ENCODE assay signal across 13 cellular contexts in genomic region chr2:148540022-148540421, GRCh38.
DNase-seq lines count a peak whose midpoint lies in the region; ATAC-seq, FAIRE-seq and TF ChIP-seq lines count a peak whose summit lies in the region.
"Had no signal": no experiment of that assay in that cellular context is flagged by ENCODE, and none has a peak within 500 bp of the region (broad histone marks: within the 10 kb centered on the region; RNA-seq: fewer than 3 reads in every experiment).

No MANE protein-coding gene starts in this region.

- H3K27ac Mint-ChIP-seq in T-cell (peak overlapping the region; percentile 66 to 93), glutamatergic neuron (ENCODE audit: unreplicated experiment) (no peak overlapping the region)
- H3K27ac Mint-ChIP-seq: H9 had no signal

- in situ Hi-C loops in HepG2 (cut with HindIII; ENCODE audit: extremely low pct_ligation_motif_present, low pct_unique_long_range_greater_than_20kb): no loop called here

- H3K4me1 Mint-ChIP-seq in T-cell (peaks cover 49 to 52% (median 50%) of the 10 kb centered on the region in 3 donors), glutamatergic neuron (ENCODE audit: low read depth, unreplicated experiment) (peaks cover 20% of the 10 kb centered on the region)

- TF ChIP-seq RAD21 in HepG2 (CRISPR knock-in tag; IDR thresholded peaks at IDR 0.05): no peak

- no peak for TF ChIP-seq POLR2A in HepG2 (IDR thresholded peaks at IDR 0.05; ENCODE audit: insufficient read depth in 1 of 2, low read depth in 2 of 2, low read length in 2 of 2)

- H3K4me3 Mint-ChIP-seq in T-cell (peak overlapping the region; percentile 7 to 76 (median 57)), glutamatergic neuron (ENCODE audit: unreplicated experiment) (no peak overlapping the region)
- H3K4me3 Mint-ChIP-seq: H9 had no signal

- intact Hi-C loops in HepG2 (cut with micrococcal nuclease; ENCODE audit: unreplicated experiment): no loop called here

- no peak overlapping the region for H3K4me3 ChIP-seq in HepG2 (replicated peaks in 1 of 3; ENCODE audit: insufficient read depth in 1 of 3, low read depth in 2 of 3, low read length in 3 of 3)
- H3K4me3 ChIP-seq: esophagus muscularis mucosa had no signal

- no peaks in the 10 kb centered on the region for H3K4me1 ChIP-seq in HepG2 (ENCODE audit: insufficient read depth, low read length)
- H3K4me1 ChIP-seq: esophagus muscularis mucosa had no signal

- no peak overlapping the region for H3K4me2 ChIP-seq in HepG2 (ENCODE audit: low read depth, low read length)

- POLR2A ChIA-PET in T-cell (lab: Charles Lee) (interaction anchor here in 1 of 2 donors (0.6 to 1.8 kb wide), 2 partner anchors 15 to 207 kb away, joined by 3 to 4 read pairs; no protein-coding TSS in a partner anchor), HepG2 (lab: Yijun Ruan, JAX) (no interaction called here)

- whole genome bisulfite sequencing in HepG2 (ENCODE audit: low lambda C conversion rate): 50% methylated on average over 6 of the region's 8 CpGs

- H3K27ac ChIP-seq in HepG2 (ENCODE audit: extremely low read length, insufficient read depth, low read length): no peak overlapping the region
- H3K27ac ChIP-seq: esophagus muscularis mucosa had no signal

- H3K9ac ChIP-seq in HepG2 (ENCODE audit: insufficient read depth, low read depth, low read length): no peak overlapping the region

- H4K20me1 ChIP-seq in HepG2 (ENCODE audit: insufficient read depth, low read length): no peaks in the 10 kb centered on the region

- H3K36me3 ChIP-seq in HepG2 (replicated peaks in 1 of 2; ENCODE audit: control insufficient read depth in 1 of 2, insufficient read depth in 2 of 2, low read length in 2 of 2): no peaks in the 10 kb centered on the region
- H3K36me3 ChIP-seq: esophagus muscularis mucosa had no signal

- ATAC-seq in GM21619 (IDR thresholded peaks at IDR 0.05; ENCODE audit: unreplicated experiment) (peak; percentile 57), T-cell (replicated peaks in 1 of 4) (peak; percentile 69 to 90 (median 84)), HepG2 (peak; percentile 29)

- TF ChIP-seq CTCF in HepG2 (CRISPR knock-in tag; IDR thresholded peaks at IDR 0.05) (no peak), glutamatergic neuron (IDR thresholded peaks at IDR 0.05; ENCODE audit: partially characterized antibody, unreplicated experiment) (no peak)

- no peaks in the 10 kb centered on the region for H3K79me2 ChIP-seq in HepG2 (ENCODE audit: insufficient read depth, low read length)

- TF ChIP-seq EP300 in HepG2 (IDR thresholded peaks at IDR 0.05; ENCODE audit: low read depth in 2 of 2, low read length in 2 of 2) (no peak), HepG2 (CRISPR knock-in tag; IDR thresholded peaks at IDR 0.05; ENCODE audit: borderline replicate concordance) (no peak)

- BruUV-seq in HepG2 (replicated peaks; lab: Mats Ljungman, UMichigan): no TSS peak

- DNase-seq in activated CD4-positive, alpha-beta T cell treated with anti-CD3 and anti-CD28 coated beads for 48 hours: peak; percentile 49
- no peak for DNase-seq in activated CD4-positive, alpha-beta T cell treated with anti-CD3 and anti-CD28 coated beads for 1 hour
- DNase-seq in T-cell (peak in 4 of 34 experiments; percentile 11 to 44 (median 22)), HepG2 (ENCODE audit: low spot score) (no peak), urothelium cell line (ENCODE audit: low spot score) (no peak), NCI-H2196 (lab: John Stamatoyannopoulos, UW; ENCODE audit: unreplicated experiment) (no peak), glutamatergic neuron (no peak)
- DNase-seq: DMS153, H9, NCI-H1092 had no signal

- H3K36me3 Mint-ChIP-seq in T-cell: no peaks in the 10 kb centered on the region
- peaks cover 7% of the 10 kb centered on the region for H3K36me3 Mint-ChIP-seq in glutamatergic neuron (ENCODE audit: unreplicated experiment)

- H2AFZ ChIP-seq in HepG2 (ENCODE audit: low read length): no peak overlapping the region

- CTCF ChIA-PET in T-cell (lab: Charles Lee) (interaction anchor here in 1 of 2 donors (1.0 to 1.1 kb wide), 3 partner anchors 9 to 548 kb away, joined by 3 read pairs; no protein-coding TSS in a partner anchor), HepG2 (lab: Yijun Ruan, JAX; ENCODE audit: low intra/inter-chr PET ratio, low total read pairs) (no interaction called here)

- peaks cover 1 to 76% of the 10 kb centered on the region in 2 experiments; a peak in 4 of 5 replicates for H3K27me3 ChIP-seq in HepG2 (ENCODE audit: control insufficient read depth in 1 of 2, insufficient read depth in 2 of 2, low read length in 2 of 2)

- H3K9me3 Mint-ChIP-seq in T-cell (no peaks in the 10 kb centered on the region), glutamatergic neuron (ENCODE audit: unreplicated experiment) (peaks cover 10% of the 10 kb centered on the region)
- H3K9me3 Mint-ChIP-seq: H9 had no signal

- no peaks in the 10 kb centered on the region for H3K9me3 ChIP-seq in HepG2 (ENCODE audit: low read length)
- H3K9me3 ChIP-seq: esophagus muscularis mucosa had no signal

- FAIRE-seq in HepG2 (lab: Jason Lieb, UNC) (no peak), urothelium cell line (lab: Jason Lieb, UNC) (no peak)
- FAIRE-seq: A204.1 had no signal

- H3K27me3 Mint-ChIP-seq in T-cell (no peaks in the 10 kb centered on the region), glutamatergic neuron (ENCODE audit: unreplicated experiment) (peaks cover 12% of the 10 kb centered on the region)

TF ChIP-seq in HepG2, 621 proteins besides CTCF, POLR2A, EP300 and RAD21 (continues in another document):
- TF ChIP-seq ZBED4 (CRISPR knock-in tag; IDR thresholded peaks at IDR 0.05; ENCODE audit: borderline replicate concordance) (no peak), NCOR1 (IDR thresholded peaks at IDR 0.05; ENCODE audit: borderline replicate concordance, low read length) (no peak), MIER3 (CRISPR knock-in tag; IDR thresholded peaks at IDR 0.05; ENCODE audit: borderline replicate concordance) (no peak), MTA1 (CRISPR knock-in tag; IDR thresholded peaks at IDR 0.05; ENCODE audit: borderline replicate concordance) (no peak), ATAD3A (CRISPR knock-in tag; IDR thresholded peaks at IDR 0.05) (no peak), TCF7 (IDR thresholded peaks at IDR 0.05; ENCODE audit: low read depth) (no peak)
- TF ChIP-seq, protein P1, sequence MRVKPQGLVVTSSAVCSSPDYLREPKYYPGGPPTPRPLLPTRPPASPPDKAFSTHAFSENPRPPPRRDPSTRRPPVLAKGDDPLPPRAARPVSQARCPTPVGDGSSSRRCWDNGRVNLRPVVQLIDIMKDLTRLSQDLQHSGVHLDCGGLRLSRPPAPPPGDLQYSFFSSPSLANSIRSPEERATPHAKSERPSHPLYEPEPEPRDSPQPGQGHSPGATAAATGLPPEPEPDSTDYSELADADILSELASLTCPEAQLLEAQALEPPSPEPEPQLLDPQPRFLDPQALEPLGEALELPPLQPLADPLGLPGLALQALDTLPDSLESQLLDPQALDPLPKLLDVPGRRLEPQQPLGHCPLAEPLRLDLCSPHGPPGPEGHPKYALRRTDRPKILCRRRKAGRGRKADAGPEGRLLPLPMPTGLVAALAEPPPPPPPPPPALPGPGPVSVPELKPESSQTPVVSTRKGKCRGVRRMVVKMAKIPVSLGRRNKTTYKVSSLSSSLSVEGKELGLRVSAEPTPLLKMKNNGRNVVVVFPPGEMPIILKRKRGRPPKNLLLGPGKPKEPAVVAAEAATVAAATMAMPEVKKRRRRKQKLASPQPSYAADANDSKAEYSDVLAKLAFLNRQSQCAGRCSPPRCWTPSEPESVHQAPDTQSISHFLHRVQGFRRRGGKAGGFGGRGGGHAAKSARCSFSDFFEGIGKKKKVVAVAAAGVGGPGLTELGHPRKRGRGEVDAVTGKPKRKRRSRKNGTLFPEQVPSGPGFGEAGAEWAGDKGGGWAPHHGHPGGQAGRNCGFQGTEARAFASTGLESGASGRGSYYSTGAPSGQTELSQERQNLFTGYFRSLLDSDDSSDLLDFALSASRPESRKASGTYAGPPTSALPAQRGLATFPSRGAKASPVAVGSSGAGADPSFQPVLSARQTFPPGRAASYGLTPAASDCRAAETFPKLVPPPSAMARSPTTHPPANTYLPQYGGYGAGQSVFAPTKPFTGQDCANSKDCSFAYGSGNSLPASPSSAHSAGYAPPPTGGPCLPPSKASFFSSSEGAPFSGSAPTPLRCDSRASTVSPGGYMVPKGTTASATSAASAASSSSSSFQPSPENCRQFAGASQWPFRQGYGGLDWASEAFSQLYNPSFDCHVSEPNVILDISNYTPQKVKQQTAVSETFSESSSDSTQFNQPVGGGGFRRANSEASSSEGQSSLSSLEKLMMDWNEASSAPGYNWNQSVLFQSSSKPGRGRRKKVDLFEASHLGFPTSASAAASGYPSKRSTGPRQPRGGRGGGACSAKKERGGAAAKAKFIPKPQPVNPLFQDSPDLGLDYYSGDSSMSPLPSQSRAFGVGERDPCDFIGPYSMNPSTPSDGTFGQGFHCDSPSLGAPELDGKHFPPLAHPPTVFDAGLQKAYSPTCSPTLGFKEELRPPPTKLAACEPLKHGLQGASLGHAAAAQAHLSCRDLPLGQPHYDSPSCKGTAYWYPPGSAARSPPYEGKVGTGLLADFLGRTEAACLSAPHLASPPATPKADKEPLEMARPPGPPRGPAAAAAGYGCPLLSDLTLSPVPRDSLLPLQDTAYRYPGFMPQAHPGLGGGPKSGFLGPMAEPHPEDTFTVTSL (CRISPR knock-in tag; IDR thresholded peaks at IDR 0.05; ENCODE audit: borderline replicate concordance): no peak

Comparison
In these comparisons a context has a peak if more than half of its experiments do, and no peak if none do; other contexts are left out.
1. ATAC-seq: peak in every context shown above with its lines; median percentile 84 in T-cell; 57 in GM21619; 29 in HepG2.